In genomic region chr12:49357099-49357678, GRCh38 we compare ENCODE assay signal across 8 cellular contexts. TPM values are rescaled to one million over a fixed set of nuclear protein-coding genes. Genes with fewer than 3 reads are reported as not detected.
DNase-seq lines count a peak whose midpoint lies in the region; TF ChIP-seq lines count a peak whose summit lies in the region.

No MANE protein-coding gene starts in this region.

- POLR2A ChIA-PET in HEK293 (lab: Yijun Ruan, JAX), result interaction anchor here (0.6 to 1.9 kb wide), 7 partner anchors 9 to 156 kb away, joined by 3 to 7 read pairs (median 4); partner anchors contain the start of gene SPATS2

- H3K27ac ChIP-seq in HEK293 (ENCODE audit: extremely low read depth, low read depth, low read length), result no peak overlapping the region

- H3K36me3 ChIP-seq in HEK293 (ENCODE audit: control insufficient read depth in 2 of 2, insufficient read depth in 1 of 2, low read length in 2 of 2), result no peaks in the 10 kb centered on the region

- no peaks in the 10 kb centered on the region for H3K4me1 ChIP-seq in HEK293 (ENCODE audit: control insufficient read depth, insufficient read depth, low read length)

- CTCF ChIA-PET in HEK293 (lab: Yijun Ruan, JAX), result interaction anchor here (0.6 to 11.9 kb wide), 34 partner anchors 9 to 840 kb away, joined by 3 to 517 read pairs (median 11); partner anchors contain the start of genes C1QL4, DNAJC22, PRPH and SPATS2

- DNase-seq in AG09309 (ENCODE audit: low read depth) (no peak), left kidney (ENCODE audit: low read depth, low spot score) (peak; percentile 66), ecto neural progenitor cell (ENCODE audit: low spot score) (no peak), SK-N-DZ (ENCODE audit: low spot score) (no peak), GM19240 (ENCODE audit: insufficient read length, low spot score) (no peak)
- no peak for DNase-seq in activated naive CD4-positive, alpha-beta T cell treated with anti-CD3 and anti-CD28 coated beads, Interleukin-2, amount 50 U/mL, for 16 hours

- TF ChIP-seq CTCF in AG09309 (IDR thresholded peaks at IDR 0.05; ENCODE audit: control insufficient read depth, insufficient read depth, low read depth, low read length, missing control alignments), result peak; percentile 43
- no peak for TF ChIP-seq CTCF in HEK293 (tag by site-specific recombination; IDR thresholded peaks at IDR 0.05)
- peak; percentile 16; the same call in 1 of the 2 replicates for TF ChIP-seq CTCF in WI38 (IDR thresholded peaks at IDR 0.05; ENCODE audit: low read depth, low read length)

- no peak overlapping the region for H3K4me3 ChIP-seq in AG09309 (ENCODE audit: control insufficient read depth, low read depth, low read length)
- no peak overlapping the region for H3K4me3 ChIP-seq in HEK293 (ENCODE audit: low read depth, low read length)
- H3K4me3 ChIP-seq in WI38 (ENCODE audit: low read depth, low read length), result no peak overlapping the region

- no peaks in the 10 kb centered on the region for H3K9me3 ChIP-seq in HEK293 (ENCODE audit: control insufficient read depth, insufficient read depth, low read depth, low read length)

TF ChIP-seq in HEK293, 187 proteins besides CTCF, POLR2A, EP300 and RAD21:
- TF ChIP-seq ZNF274 (IDR thresholded peaks at IDR 0.05; ENCODE audit: low read length), result no peak
- no peak for TF ChIP-seq ZNF274 (tag by site-specific recombination; IDR thresholded peaks at IDR 0.05; ENCODE audit: borderline replicate concordance)
- no peak for TF ChIP-seq SCRT2 (tag by site-specific recombination; IDR thresholded peaks at IDR 0.05)
- TF ChIP-seq PRDM6 (tag by site-specific recombination; IDR thresholded peaks at IDR 0.05), result 0 out of 2 replicates have a peak, but pooled peaks have one; percentile 15
- peak; percentile 48 for TF ChIP-seq ZNF654 (tag by site-specific recombination; IDR thresholded peaks at IDR 0.05; ENCODE audit: low read depth)
TF ChIP-seq in HEK293: peak in this region for 2.

RNA-seq across cellular contexts. Expression of gene SPATS2, which starts 10.1 kb away (rescaled TPM):
- 29.1 and 34.5 TPM in 2 replicates for polyA plus RNA-seq in SK-N-DZ (2014; cell fraction: cytosol; rRNA removed)
- 14.8 and 27.8 TPM in 2 replicates for polyA plus RNA-seq in SK-N-DZ (2014; cell fraction: nucleus; rRNA removed)

RNA-seq across cellular contexts. Expression of gene DNAJC22, which starts 10.5 kb away (rescaled TPM):
- polyA plus RNA-seq in SK-N-DZ (2014; cell fraction: cytosol; rRNA removed), result 2.2 and 2.4 TPM in 2 replicates
- polyA plus RNA-seq in SK-N-DZ (2014; cell fraction: nucleus; rRNA removed), result 2.3 and 2.4 TPM in 2 replicates

RNA-seq across cellular contexts. Expression of gene C1QL4, which starts 20.2 kb away (rescaled TPM):
- 28.5 and 41.0 TPM in 2 replicates for polyA plus RNA-seq in SK-N-DZ (2014; cell fraction: cytosol; rRNA removed)
- 24.7 and 34.5 TPM in 2 replicates for polyA plus RNA-seq in SK-N-DZ (2014; cell fraction: nucleus; rRNA removed)

RNA-seq across cellular contexts. Expression of gene TROAP, which starts 34.1 kb away (rescaled TPM):
- polyA plus RNA-seq in SK-N-DZ (2014; cell fraction: cytosol; rRNA removed), result 51.9 and 59.1 TPM in 2 replicates
- polyA plus RNA-seq in SK-N-DZ (2014; cell fraction: nucleus; rRNA removed), result 145 and 224 TPM in 2 replicates
